18 cellular contexts compared by ENCODE assay signal in genomic region chr17:30290077-30290476, GRCh38. TPM values are rescaled to one million over a fixed set of nuclear protein-coding genes. Genes with fewer than 3 reads are reported as not detected.
DNase-seq lines count a peak whose midpoint lies in the region; ATAC-seq and TF ChIP-seq lines count a peak whose summit lies in the region.
"Had no signal": no experiment of that assay in that cellular context is flagged by ENCODE, and none has a peak within 500 bp of the region (broad histone marks: within the 10 kb centered on the region; RNA-seq: fewer than 3 reads in every experiment).

No MANE protein-coding gene starts in this region.

- peak overlapping the region; percentile 79 for H3K4me2 ChIP-seq in HCT116 (ENCODE audit: low read length)

- CTCF ChIA-PET in HCT116 (lab: Charles Lee) = no interaction called here
- CTCF ChIA-PET in activated CD8-positive, alpha-beta T cell treated with anti-CD3 and anti-CD28 coated beads for 36 hours (lab: Charles Lee) = interaction anchor here (2.5 to 3.5 kb wide), 3 partner anchors 45 to 185 kb away, joined by 7 to 43 read pairs (median 26); partner anchors contain the start of gene TMIGD1

- intact Hi-C loops in HCT116 (cut with micrococcal nuclease) = no loop called here
- intact Hi-C loops in activated CD8-positive, alpha-beta T cell treated with anti-CD3 and anti-CD28 coated beads for 36 hours (cut with micrococcal nuclease) = no loop called here

- ATAC-seq in HCT116 (no peak), HG03460 (IDR thresholded peaks at IDR 0.05; ENCODE audit: unreplicated experiment) (no peak), HG02678 (IDR thresholded peaks at IDR 0.05; ENCODE audit: unreplicated experiment) (no peak)
- no peak for ATAC-seq in activated CD8-positive, alpha-beta T cell treated with anti-CD3 and anti-CD28 coated beads for 36 hours
- no peak for ATAC-seq in stimulated activated memory B cell treated with anti-CD40 and anti-IgM and Interleukin-4, amounts not matched to agents 10 μg/mL and 1 μg/mL and 100 μg/mL, for 72 hours
- ATAC-seq: left ventricle myocardium superior had no signal

- no peaks in the 10 kb centered on the region for H3K27me3 ChIP-seq in BE2C
- no peaks in the 10 kb centered on the region for H3K27me3 ChIP-seq in HCT116 (ENCODE audit: insufficient read depth, low read length)

- no peak overlapping the region for H3K27ac ChIP-seq in HCT116 (ENCODE audit: low read depth, low read length)
- no peak overlapping the region for H3K27ac ChIP-seq in mesodermal cell (ENCODE audit: low read depth, low read length, severe bottlenecking)

- H3K27ac Mint-ChIP-seq in activated CD8-positive, alpha-beta T cell treated with anti-CD3 and anti-CD28 coated beads for 36 hours = no peak overlapping the region
- H3K27ac Mint-ChIP-seq in stimulated activated memory B cell treated with anti-CD40 and anti-IgM and Interleukin-4, amounts not matched to agents 10 μg/mL and 1 μg/mL and 100 μg/mL, for 72 hours = no peak overlapping the region

- no peak for TF ChIP-seq RAD21 in HCT116 (IDR thresholded peaks at IDR 0.05; ENCODE audit: low read depth)

- BruUV-seq in HCT116 (replicated peaks; lab: Mats Ljungman, UMichigan) = no TSS peak

- H3K36me3 Mint-ChIP-seq in activated CD8-positive, alpha-beta T cell treated with anti-CD3 and anti-CD28 coated beads for 36 hours (ENCODE audit: low read depth) = peaks cover 35% of the 10 kb centered on the region
- peaks cover 18% of the 10 kb centered on the region for H3K36me3 Mint-ChIP-seq in stimulated activated memory B cell treated with anti-CD40 and anti-IgM and Interleukin-4, amounts not matched to agents 10 μg/mL and 1 μg/mL and 100 μg/mL, for 72 hours

- H3K79me2 ChIP-seq in HCT116 (ENCODE audit: insufficient read depth, low read length) = peaks cover 26% of the 10 kb centered on the region

- H4K20me1 ChIP-seq in HCT116 (ENCODE audit: insufficient read depth) = no peaks in the 10 kb centered on the region

- TF ChIP-seq CTCF in BE2C (IDR thresholded peaks at IDR 0.05; ENCODE audit: low read depth, low read length) (no peak), HCT116 (IDR thresholded peaks at IDR 0.05 in 2 of 3, conservative IDR thresholded peaks at IDR 0.05 in 1 of 3; ENCODE audit: borderline replicate concordance in 1 of 3, insufficient read depth in 1 of 3, low read depth in 2 of 3, low read length in 2 of 3) (no peak)
- no peak for TF ChIP-seq CTCF in activated CD8-positive, alpha-beta T cell treated with anti-CD3 and anti-CD28 coated beads for 36 hours (IDR thresholded peaks at IDR 0.05)

- H3K9me3 Mint-ChIP-seq in activated CD8-positive, alpha-beta T cell treated with anti-CD3 and anti-CD28 coated beads for 36 hours = no peaks in the 10 kb centered on the region
- H3K9me3 Mint-ChIP-seq in stimulated activated memory B cell treated with anti-CD40 and anti-IgM and Interleukin-4, amounts not matched to agents 10 μg/mL and 1 μg/mL and 100 μg/mL, for 72 hours = no peaks in the 10 kb centered on the region

- no peak for DNase-seq in BE2C
- no peak for DNase-seq in HCT116 (ENCODE audit: low read depth, low spot score)
- no peak for DNase-seq in activated CD8-positive, alpha-beta T cell treated with anti-CD3 and anti-CD28 coated beads for 36 hours
- no peak for DNase-seq in DMS 273 (lab: John Stamatoyannopoulos, UW; ENCODE audit: unreplicated experiment)
- DNase-seq: activated CD4-positive, alpha-beta T cell treated with anti-CD3 and anti-CD28 coated beads, Interleukin-2, amount 50 U/mL, for 4 hours; anterior cingulate cortex; effector CD4-positive, alpha-beta T cell; head of caudate nucleus; left ventricle myocardium superior; NCI-H1436; NCI-H526; stimulated activated naive CD4-positive, alpha-beta T cell had no signal

- RAD21 ChIA-PET in HCT116 (lab: Charles Lee; ENCODE audit: low non-redundant PET in 1 of 2, low total read pairs in 2 of 2, uncharacterized antibody in 2 of 2, unreplicated experiment in 2 of 2) = no interaction called here

- TF ChIP-seq POLR2A in HCT116 (IDR thresholded peaks at IDR 0.05; ENCODE audit: borderline replicate concordance, extremely low read depth, insufficient read depth, insufficient read length) = no peak

- no peaks in the 10 kb centered on the region for H3K9me2 ChIP-seq in HCT116 (ENCODE audit: insufficient read depth)

- WGBS in mesodermal cell (ENCODE audit: insufficient coverage in 2 of 2), 2 experiments = no CpG with 5 or more reads among the region's 2 CpGs

- H3K9me3 ChIP-seq in BE2C (no peaks in the 10 kb centered on the region), HCT116 (ENCODE audit: control insufficient read depth in 1 of 2, insufficient read depth in 1 of 2, low read depth in 1 of 2, low read length in 2 of 2) (no peaks in the 10 kb centered on the region), mesodermal cell (ENCODE audit: control insufficient read depth, low read length) (no peaks in the 10 kb centered on the region)

- H3K4me3 Mint-ChIP-seq in activated CD8-positive, alpha-beta T cell treated with anti-CD3 and anti-CD28 coated beads for 36 hours = peak overlapping the region; percentile 94
- H3K4me3 Mint-ChIP-seq in stimulated activated memory B cell treated with anti-CD40 and anti-IgM and Interleukin-4, amounts not matched to agents 10 μg/mL and 1 μg/mL and 100 μg/mL, for 72 hours = no peak overlapping the region

- H3K4me1 Mint-ChIP-seq in activated CD8-positive, alpha-beta T cell treated with anti-CD3 and anti-CD28 coated beads for 36 hours (ENCODE audit: low read depth) = peaks cover 21% of the 10 kb centered on the region
- H3K4me1 Mint-ChIP-seq in stimulated activated memory B cell treated with anti-CD40 and anti-IgM and Interleukin-4, amounts not matched to agents 10 μg/mL and 1 μg/mL and 100 μg/mL, for 72 hours = no peaks in the 10 kb centered on the region

- H2AFZ ChIP-seq in HCT116 (ENCODE audit: low read depth, low read length, poor library complexity, severe bottlenecking) = no peak overlapping the region

- H3K4me3 ChIP-seq in BE2C (ENCODE audit: low read depth, low read length) (peak overlapping the region; percentile 81), HCT116 (replicated peaks in 1 of 2; ENCODE audit: low read depth in 1 of 2, low read length in 2 of 2) (peak overlapping the region; percentile 78 to 87; a peak in 3 of 4 replicates), mesodermal cell (ENCODE audit: extremely low read depth, insufficient read depth, low read length, poor library complexity, severe bottlenecking) (peak overlapping the region; percentile 92)

- H3K4me1 ChIP-seq in BE2C (no peaks in the 10 kb centered on the region), HCT116 (ENCODE audit: control insufficient read depth in 1 of 2, insufficient read depth in 2 of 2, low read length in 2 of 2) (peaks cover 8 to 17% of the 10 kb centered on the region in 2 experiments; a peak in 3 of 4 replicates), mesodermal cell (ENCODE audit: control insufficient read depth, insufficient read depth, low read length, poor library complexity, severe bottlenecking) (peaks cover 8% of the 10 kb centered on the region)

- H3K36me3 ChIP-seq in BE2C (peaks cover 2% of the 10 kb centered on the region; the same call in 1 of the 2 replicates), HCT116 (ENCODE audit: control insufficient read depth in 1 of 2, insufficient read depth in 2 of 2, low read length in 2 of 2) (peaks cover 23 to 27% of the 10 kb centered on the region in 2 experiments; a peak in 3 of 4 replicates), mesodermal cell (ENCODE audit: control insufficient read depth, insufficient read depth, low read length) (peaks cover 44% of the 10 kb centered on the region)

- H3K27me3 Mint-ChIP-seq in activated CD8-positive, alpha-beta T cell treated with anti-CD3 and anti-CD28 coated beads for 36 hours = no peaks in the 10 kb centered on the region
- no peaks in the 10 kb centered on the region for H3K27me3 Mint-ChIP-seq in stimulated activated memory B cell treated with anti-CD40 and anti-IgM and Interleukin-4, amounts not matched to agents 10 μg/mL and 1 μg/mL and 100 μg/mL, for 72 hours

- POLR2A ChIA-PET in HCT116 (lab: Charles Lee) = no interaction called here
- POLR2A ChIA-PET in activated CD8-positive, alpha-beta T cell treated with anti-CD3 and anti-CD28 coated beads for 36 hours (lab: Charles Lee) = interaction anchor here (1.5 to 2.7 kb wide), 2 partner anchors 38 to 44 kb away, joined by 4 to 34 read pairs; partner anchors contain the start of gene TMIGD1

- H3K9ac ChIP-seq in HCT116 (ENCODE audit: low read length) = no peak overlapping the region

TF ChIP-seq in HCT116, 20 proteins besides CTCF, POLR2A, EP300 and RAD21:
- no peak for TF ChIP-seq MAX (IDR thresholded peaks at IDR 0.05)

RNA-seq across cellular contexts. Expression of gene BLMH, which starts 1.7 kb away (rescaled TPM):
- polyA plus RNA-seq in BE2C (2012; ENCODE audit: insufficient read depth, insufficient read length, low read depth) = 7.9 TPM
- total RNA-seq in HCT116 (2021; ENCODE audit: unreplicated experiment) = 51.2 TPM
- 26.4 and 29.7 TPM in 2 replicates for polyA plus RNA-seq in HCT116 (2012)
- 10 to 100 TPM; 75.9 to 78.6 TPM for total RNA-seq in activated CD8-positive, alpha-beta T cell treated with anti-CD3 and anti-CD28 coated beads for 36 hours
- polyA plus RNA-seq in mesodermal cell (2013, experiment 1 of 2) = 66.6 TPM
- polyA plus RNA-seq in mesodermal cell (2013, experiment 2 of 2) = 63.0 TPM

RNA-seq across cellular contexts. Expression of gene TMIGD1, which starts 43.8 kb away (rescaled TPM):
- not detected for polyA plus RNA-seq in BE2C (2012; ENCODE audit: insufficient read depth, insufficient read length, low read depth)
- not detected for total RNA-seq in HCT116 (2021; ENCODE audit: unreplicated experiment)
- polyA plus RNA-seq in HCT116 (2012) = not detected in 2 replicates
- not detected for total RNA-seq in activated CD8-positive, alpha-beta T cell treated with anti-CD3 and anti-CD28 coated beads for 36 hours
- polyA plus RNA-seq in mesodermal cell (2013, experiment 1 of 2) = not detected
- not detected for polyA plus RNA-seq in mesodermal cell (2013, experiment 2 of 2)
- total RNA-seq: left ventricle myocardium superior, omental fat pad, SK-MEL-5 had no signal

RNA-seq across cellular contexts. Expression of gene SLC6A4, which starts 54.6 kb away (rescaled TPM):
- 0.28 TPM for polyA plus RNA-seq in BE2C (2012; ENCODE audit: insufficient read depth, insufficient read length, low read depth)
- total RNA-seq in HCT116 (2021; ENCODE audit: unreplicated experiment) = 0.30 TPM
- polyA plus RNA-seq in HCT116 (2012) = 0.09 and 0.17 TPM in 2 replicates
- not detected for total RNA-seq in activated CD8-positive, alpha-beta T cell treated with anti-CD3 and anti-CD28 coated beads for 36 hours
- not detected for polyA plus RNA-seq in mesodermal cell (2013, experiment 1 of 2)
- not detected for polyA plus RNA-seq in mesodermal cell (2013, experiment 2 of 2)
- total RNA-seq: left ventricle myocardium superior had no signal
